In the genomic region with DNA sequence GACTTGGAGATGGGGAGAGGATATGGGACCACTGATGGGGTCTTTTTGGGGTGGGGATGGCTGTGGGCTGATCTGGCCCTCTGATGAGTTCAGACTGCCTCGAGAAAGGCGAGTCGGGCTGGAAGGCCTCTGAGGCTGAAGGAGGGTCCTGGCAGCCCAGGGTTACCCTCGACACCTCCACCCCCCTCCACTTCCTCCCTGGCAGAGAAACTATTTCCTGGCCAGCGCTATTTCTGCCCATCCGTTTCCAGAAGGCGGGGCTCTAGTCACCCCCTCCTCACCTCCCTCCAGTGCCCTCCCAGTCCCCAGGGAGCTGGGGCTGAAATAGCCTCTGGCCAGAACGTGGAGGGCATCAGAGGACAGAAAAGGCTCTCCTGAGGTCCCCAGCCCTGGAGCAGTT, we compare ENCODE assay signal across 1 cellular context.
TF ChIP-seq lines count a peak whose summit lies in the region.

No MANE protein-coding gene starts in this region.

TF ChIP-seq in endothelial cell of umbilical vein, 7 proteins besides CTCF, POLR2A, EP300 and RAD21:
- TF ChIP-seq FOS (IDR thresholded peaks at IDR 0.05; ENCODE audit: borderline replicate concordance, insufficient read depth, low read length) (no peak), POLR2AphosphoS5 (IDR thresholded peaks at IDR 0.05; ENCODE audit: insufficient read depth, low read depth, low read length) (no peak), MYC (IDR thresholded peaks at IDR 0.05; ENCODE audit: low read depth, low read length) (no peak), JUN (IDR thresholded peaks at IDR 0.05; ENCODE audit: borderline replicate concordance, insufficient read depth, insufficient read length, low read depth) (no peak), EZH2 (IDR thresholded peaks at IDR 0.05; ENCODE audit: borderline replicate concordance, low read depth, low read length, severe bottlenecking) (no peak), GATA2 (IDR thresholded peaks at IDR 0.05; ENCODE audit: insufficient read depth, insufficient read length, low read depth, low read length) (no peak)
- TF ChIP-seq, protein P1, sequence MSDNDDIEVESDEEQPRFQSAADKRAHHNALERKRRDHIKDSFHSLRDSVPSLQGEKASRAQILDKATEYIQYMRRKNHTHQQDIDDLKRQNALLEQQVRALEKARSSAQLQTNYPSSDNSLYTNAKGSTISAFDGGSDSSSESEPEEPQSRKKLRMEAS (IDR thresholded peaks at IDR 0.05; ENCODE audit: insufficient read depth, insufficient read length), result no peak
